Comparison of ENCODE assay signal across 22 cellular contexts in the genomic region with DNA sequence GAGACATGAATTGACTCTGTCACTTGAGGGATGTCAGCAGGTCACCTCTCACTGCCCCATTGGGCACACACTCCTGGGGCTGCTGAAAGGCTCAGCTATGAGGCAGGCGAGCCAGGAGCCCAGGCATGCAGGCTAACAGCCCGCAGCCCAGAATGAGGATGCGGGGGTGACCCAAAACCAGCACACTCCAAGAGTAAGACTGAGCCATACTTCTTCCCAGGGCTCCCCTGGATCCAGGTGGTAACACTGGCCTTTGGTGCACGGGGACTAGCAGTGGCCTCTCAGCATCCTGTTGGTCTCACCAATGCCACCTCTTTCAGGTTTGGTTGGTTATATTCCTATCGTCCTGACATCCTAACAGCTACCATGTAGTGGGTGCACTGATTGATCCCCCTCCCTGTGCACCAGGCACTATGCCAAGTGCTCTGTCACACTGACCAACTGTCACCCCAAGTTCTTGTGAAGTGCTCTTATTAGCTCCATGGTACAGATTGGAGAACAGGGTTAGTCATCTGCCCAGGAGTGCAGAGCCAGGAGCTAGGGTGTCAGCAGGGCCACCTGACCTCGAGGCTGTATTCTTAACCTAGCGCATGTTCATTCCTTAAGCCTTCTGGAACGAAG. TPM values are rescaled to one million over a fixed set of nuclear protein-coding genes. Genes with fewer than 3 reads are reported as not detected.
A peak's percentile ranks its signal among the peaks of the same experiment; 100 is the strongest.
DNase-seq lines count a peak whose midpoint lies in the region; ATAC-seq and TF ChIP-seq lines count a peak whose summit lies in the region.
"Had no signal": no experiment of that assay in that cellular context is flagged by ENCODE, and none has a peak within 500 bp of the region (broad histone marks: within the 10 kb centered on the region; RNA-seq: fewer than 3 reads in every experiment).

No MANE protein-coding gene starts in this region.

- CTCF ChIA-PET in HCT116 (lab: Charles Lee): no interaction called here
- CTCF ChIA-PET in activated CD4-positive, alpha-beta memory T cell treated with anti-CD3 and anti-CD28 coated beads for 36 hours (lab: Charles Lee): interaction anchor here (1.4 kb wide), 3 partner anchors 14 to 166 kb away, joined by 4 to 5 read pairs (median 4); no protein-coding TSS in a partner anchor

- ATAC-seq in HCT116 (no peak), gastrocnemius medialis (no peak)
- ATAC-seq: activated CD4-positive, alpha-beta T cell treated with anti-CD3 and anti-CD28 coated beads for 36 hours; naive thymus-derived CD4-positive, alpha-beta T cell had no signal

- H3K9ac ChIP-seq in BLaER1 (no peak overlapping the region), HCT116 (ENCODE audit: low read length) (peak overlapping the region; percentile 51; the same call in 1 of the 2 replicates)
- H3K9ac ChIP-seq: SK-N-SH had no signal

- peak overlapping the region; percentile 47 for H3K4me3 Mint-ChIP-seq in endothelial cell (ENCODE audit: unreplicated experiment)
- no peak overlapping the region for H3K4me3 Mint-ChIP-seq in activated CD4-positive, alpha-beta memory T cell treated with anti-CD3 and anti-CD28 coated beads for 36 hours
- H3K4me3 Mint-ChIP-seq: activated CD4-positive, alpha-beta T cell treated with anti-CD3 and anti-CD28 coated beads for 36 hours; activated naive CD4-positive, alpha-beta T cell treated with anti-CD3 and anti-CD28 coated beads for 36 hours; CD4-positive, CD25-positive, alpha-beta regulatory T cell; naive thymus-derived CD4-positive, alpha-beta T cell had no signal

- H3K27ac Mint-ChIP-seq in endothelial cell (ENCODE audit: unreplicated experiment): no peak overlapping the region
- H3K27ac Mint-ChIP-seq in activated CD4-positive, alpha-beta memory T cell treated with anti-CD3 and anti-CD28 coated beads for 36 hours: no peak overlapping the region
- H3K27ac Mint-ChIP-seq: activated CD4-positive, alpha-beta T cell treated with anti-CD3 and anti-CD28 coated beads for 36 hours; activated naive CD4-positive, alpha-beta T cell treated with anti-CD3 and anti-CD28 coated beads for 36 hours had no signal

- intact Hi-C loops in HCT116 (cut with micrococcal nuclease) (no loop called here), gastrocnemius medialis (cut with DNase I; ENCODE audit: low total_unique reads) (loop anchor here (2.0 to 5.0 kb wide), 2 partner anchors 54 to 234 kb away; partner anchors contain the start of gene EHD4)
- intact Hi-C loops in activated CD4-positive, alpha-beta memory T cell treated with anti-CD3 and anti-CD28 coated beads for 36 hours (cut with micrococcal nuclease): loop anchor here (1.0 kb wide), 1 partner anchor 27 kb away; no protein-coding TSS in a partner anchor

- no peaks in the 10 kb centered on the region for H3K9me2 ChIP-seq in HCT116 (ENCODE audit: insufficient read depth)
- H3K9me2 ChIP-seq: SK-N-SH had no signal

- no peak overlapping the region for H2AFZ ChIP-seq in HCT116 (ENCODE audit: low read depth, low read length, poor library complexity, severe bottlenecking)

- H3K4me2 ChIP-seq in BLaER1: peak overlapping the region; percentile 85
- H3K4me2 ChIP-seq in HCT116 (ENCODE audit: low read length): no peak overlapping the region

- peak overlapping the region; percentile 63 for H3K27ac ChIP-seq in BLaER1
- no peak overlapping the region for H3K27ac ChIP-seq in HCT116 (ENCODE audit: low read depth, low read length)
- peak overlapping the region; percentile 84 to 87 (median 86) for H3K27ac ChIP-seq in gastrocnemius medialis

- H3K36me3 Mint-ChIP-seq in endothelial cell (ENCODE audit: low read depth, unreplicated experiment): peaks cover 66% of the 10 kb centered on the region
- peaks cover 30% of the 10 kb centered on the region for H3K36me3 Mint-ChIP-seq in activated CD4-positive, alpha-beta memory T cell treated with anti-CD3 and anti-CD28 coated beads for 36 hours

- POLR2A ChIA-PET in HCT116 (lab: Charles Lee): interaction anchor here (1.1 kb wide), 1 partner anchor 16 kb away, joined by 3 read pairs; no protein-coding TSS in a partner anchor
- POLR2A ChIA-PET in activated CD4-positive, alpha-beta memory T cell treated with anti-CD3 and anti-CD28 coated beads for 36 hours (lab: Charles Lee): no interaction called here

- no peak for DNase-seq in HCT116 (ENCODE audit: low read depth, low spot score)
- no peak for DNase-seq in endothelial cell (ENCODE audit: low spot score)
- no peak for DNase-seq in gastrocnemius medialis
- no peak for DNase-seq in DMS79 (lab: John Stamatoyannopoulos, UW)
- DNase-seq in middle frontal gyrus (ENCODE audit: extremely low spot score, low spot score): no peak
- DNase-seq in NOMO-1 (lab: John Stamatoyannopoulos, UW; ENCODE audit: unreplicated experiment in 2 of 2): no peak
- DNase-seq in activated CD4-positive, alpha-beta memory T cell treated with anti-CD3 and anti-CD28 coated beads for 36 hours: no peak
- DNase-seq: activated CD4-positive, alpha-beta T cell treated with anti-CD3 and anti-CD28 coated beads for 36 hours; activated naive CD4-positive, alpha-beta T cell treated with anti-CD3 and anti-CD28 coated beads for 36 hours; CD4-positive, CD25-positive, alpha-beta regulatory T cell; cortex of kidney; Karpas-422; MV-4-11; naive thymus-derived CD4-positive, alpha-beta T cell; NCI-H1694; NCI-H524; SK-N-SH; stimulated activated CD4-positive, alpha-beta T cell treated with anti-CD3 and anti-CD28 coated beads, Interleukin-4, amount 100 ng/mL, for 1 hour; stimulated activated naive CD4-positive, alpha-beta T cell treated with Interleukin-2 at 50 U/mL for 16 hours; T-helper 2 cell; thyroid gland had no signal

- no TSS peak for BruUV-seq in HCT116 (replicated peaks; lab: Mats Ljungman, UMichigan)

- H3K4me1 ChIP-seq in BLaER1 (peaks cover 100% of the 10 kb centered on the region), HCT116 (ENCODE audit: control insufficient read depth in 1 of 2, insufficient read depth in 2 of 2, low read length in 2 of 2) (peaks cover 11 to 26% of the 10 kb centered on the region in 2 experiments), gastrocnemius medialis (peaks cover 62 to 74% of the 10 kb centered on the region in 2 donors)

- TF ChIP-seq CTCF in HCT116 (IDR thresholded peaks at IDR 0.05 in 2 of 3, conservative IDR thresholded peaks at IDR 0.05 in 1 of 3; ENCODE audit: borderline replicate concordance in 1 of 3, insufficient read depth in 1 of 3, low read depth in 2 of 3, low read length in 2 of 3): no peak
- TF ChIP-seq CTCF in endothelial cell (IDR thresholded peaks at IDR 0.05; ENCODE audit: unreplicated experiment): no peak
- TF ChIP-seq CTCF in gastrocnemius medialis (IDR thresholded peaks at IDR 0.05 in 4 of 5, conservative IDR thresholded peaks at IDR 0.05 in 1 of 5): no peak

- peaks cover 9% of the 10 kb centered on the region; the same call in 1 of the 2 replicates for H3K36me3 ChIP-seq in BLaER1
- H3K36me3 ChIP-seq in HCT116 (ENCODE audit: control insufficient read depth in 1 of 2, insufficient read depth in 2 of 2, low read length in 2 of 2): peaks cover 2 to 34% of the 10 kb centered on the region in 2 experiments; a peak in 2 of 4 replicates
- H3K36me3 ChIP-seq in gastrocnemius medialis: no peaks in the 10 kb centered on the region

- H3K79me2 ChIP-seq in HCT116 (ENCODE audit: insufficient read depth, low read length): peaks cover 22% of the 10 kb centered on the region; the same call in 1 of the 2 replicates

- RAD21 ChIA-PET in HCT116 (lab: Charles Lee; ENCODE audit: low non-redundant PET in 1 of 2, low total read pairs in 2 of 2, uncharacterized antibody in 2 of 2, unreplicated experiment in 2 of 2): no interaction called here

- no peak for TF ChIP-seq RAD21 in HCT116 (IDR thresholded peaks at IDR 0.05; ENCODE audit: low read depth)

- no peaks in the 10 kb centered on the region for H3K9me3 Mint-ChIP-seq in endothelial cell (ENCODE audit: unreplicated experiment)
- H3K9me3 Mint-ChIP-seq in activated CD4-positive, alpha-beta memory T cell treated with anti-CD3 and anti-CD28 coated beads for 36 hours: no peaks in the 10 kb centered on the region
- H3K9me3 Mint-ChIP-seq: activated naive CD4-positive, alpha-beta T cell treated with anti-CD3 and anti-CD28 coated beads for 36 hours; naive thymus-derived CD4-positive, alpha-beta T cell had no signal

- no peaks in the 10 kb centered on the region for H3K27me3 ChIP-seq in BLaER1
- no peaks in the 10 kb centered on the region for H3K27me3 ChIP-seq in HCT116 (ENCODE audit: insufficient read depth, low read length)
- no peaks in the 10 kb centered on the region for H3K27me3 ChIP-seq in gastrocnemius medialis
- H3K27me3 ChIP-seq: thyroid gland had no signal

- peaks cover 13% of the 10 kb centered on the region for H3K27me3 Mint-ChIP-seq in endothelial cell (ENCODE audit: unreplicated experiment)
- no peaks in the 10 kb centered on the region for H3K27me3 Mint-ChIP-seq in activated CD4-positive, alpha-beta memory T cell treated with anti-CD3 and anti-CD28 coated beads for 36 hours
- H3K27me3 Mint-ChIP-seq: activated CD4-positive, alpha-beta T cell treated with anti-CD3 and anti-CD28 coated beads for 36 hours; CD4-positive, CD25-positive, alpha-beta regulatory T cell; naive thymus-derived CD4-positive, alpha-beta T cell had no signal

- H3K9me3 ChIP-seq in BLaER1: peaks cover 12% of the 10 kb centered on the region; the same call in 1 of the 2 replicates
- H3K9me3 ChIP-seq in HCT116 (ENCODE audit: control insufficient read depth in 1 of 2, insufficient read depth in 1 of 2, low read depth in 1 of 2, low read length in 2 of 2): no peaks in the 10 kb centered on the region
- no peaks in the 10 kb centered on the region for H3K9me3 ChIP-seq in gastrocnemius medialis
- H3K9me3 ChIP-seq: SK-N-SH, thyroid gland had no signal

- H3K4me1 Mint-ChIP-seq in endothelial cell (ENCODE audit: unreplicated experiment): peaks cover 47% of the 10 kb centered on the region
- peaks cover 5% of the 10 kb centered on the region for H3K4me1 Mint-ChIP-seq in activated CD4-positive, alpha-beta memory T cell treated with anti-CD3 and anti-CD28 coated beads for 36 hours (ENCODE audit: low read depth)

- TF ChIP-seq POLR2A in HCT116 (IDR thresholded peaks at IDR 0.05; ENCODE audit: borderline replicate concordance, extremely low read depth, insufficient read depth, insufficient read length): no peak
- no peak for TF ChIP-seq POLR2A in gastrocnemius medialis (IDR thresholded peaks at IDR 0.05)

- no peaks in the 10 kb centered on the region for H4K20me1 ChIP-seq in BLaER1
- no peaks in the 10 kb centered on the region for H4K20me1 ChIP-seq in HCT116 (ENCODE audit: insufficient read depth)

- no peak overlapping the region for H3K4me3 ChIP-seq in BLaER1
- H3K4me3 ChIP-seq in HCT116 (replicated peaks in 1 of 2; ENCODE audit: low read depth in 1 of 2, low read length in 2 of 2): no peak overlapping the region
- H3K4me3 ChIP-seq in gastrocnemius medialis: no peak overlapping the region
- H3K4me3 ChIP-seq: thyroid gland had no signal

- in situ Hi-C loops in gastrocnemius medialis (cut with MboI; ENCODE audit: low sequenced_read_pairs in 4 of 4): loop anchor here in 1 of 4 donors (5.0 kb wide), 1 partner anchor 54 kb away; the partner anchor contains the start of gene EHD4

RNA-seq across cellular contexts. Expression of gene SPTBN5, which starts 24.8 kb away (rescaled TPM):
- total RNA-seq in HCT116 (2021; ENCODE audit: unreplicated experiment): 0.96 TPM
- polyA plus RNA-seq in HCT116 (2012): 0.76 and 0.90 TPM in 2 replicates
- 9.4 TPM for total RNA-seq in endothelial cell (ENCODE audit: unreplicated experiment)
- under 1 TPM in 3 of 4 donors, not detected in 1; 0.03 to 0.05 (median 0.04) TPM for total RNA-seq in gastrocnemius medialis
- 1 to 10 TPM in 1 of 2 experiments, under 1 TPM in 1; 0.88 to 1.6 TPM for total RNA-seq in activated CD4-positive, alpha-beta memory T cell treated with anti-CD3 and anti-CD28 coated beads for 36 hours

RNA-seq across cellular contexts. Expression of gene EHD4, which starts 53.7 kb away (rescaled TPM):
- total RNA-seq in HCT116 (2021; ENCODE audit: unreplicated experiment): 28.0 TPM
- 27.3 and 27.6 TPM in 2 replicates for polyA plus RNA-seq in HCT116 (2012)
- total RNA-seq in endothelial cell (ENCODE audit: unreplicated experiment): 64.9 TPM
- total RNA-seq in gastrocnemius medialis: 1 to 10 TPM; 3.8 to 7.1 (median 4.3) TPM
- 10 to 100 TPM; 43.6 to 45.0 TPM for total RNA-seq in activated CD4-positive, alpha-beta memory T cell treated with anti-CD3 and anti-CD28 coated beads for 36 hours
